ENCODE assay signal across 9 cellular contexts in the genomic region with DNA sequence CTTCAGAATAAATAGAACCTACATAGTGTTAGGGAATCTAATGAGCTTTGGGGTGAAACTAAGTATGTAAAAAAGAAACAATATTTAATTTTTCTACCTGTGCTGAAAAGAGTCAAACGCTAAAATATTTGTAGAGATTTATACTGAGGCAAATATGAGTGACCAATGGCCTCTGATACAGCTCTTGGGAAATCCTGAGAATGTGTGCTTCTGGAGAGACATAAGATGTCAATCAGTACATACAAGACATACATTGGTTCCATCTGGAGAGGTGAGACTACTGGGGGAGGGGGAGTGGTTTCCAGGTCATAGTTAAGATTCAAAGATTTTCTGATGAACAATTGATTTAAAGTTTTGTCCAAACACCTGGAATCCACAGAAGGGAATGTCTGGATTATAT. TPM values are rescaled to one million over a fixed set of nuclear protein-coding genes. Genes with fewer than 3 reads are reported as not detected.
DNase-seq lines count a peak whose midpoint lies in the region; FAIRE-seq and TF ChIP-seq lines count a peak whose summit lies in the region.
"Had no signal": no experiment of that assay in that cellular context is flagged by ENCODE, and none has a peak within 500 bp of the region (broad histone marks: within the 10 kb centered on the region; RNA-seq: fewer than 3 reads in every experiment).

No MANE protein-coding gene starts in this region.

- TF ChIP-seq CTCF in kidney epithelial cell (IDR thresholded peaks at IDR 0.05; ENCODE audit: insufficient read depth, low read length, poor library complexity, severe bottlenecking): no peak

- H3K36me3 ChIP-seq in kidney epithelial cell (ENCODE audit: control insufficient read depth, insufficient read depth, low read length) (no peaks in the 10 kb centered on the region), subcutaneous abdominal adipose tissue (ENCODE audit: control insufficient read depth in 5 of 5, insufficient read depth in 5 of 5, low read length in 5 of 5) (no peaks in the 10 kb centered on the region)
- H3K36me3 ChIP-seq: SJSA1 had no signal

- H3K4me3 ChIP-seq in kidney epithelial cell (ENCODE audit: low read depth, low read length) (peak overlapping the region; percentile 71), subcutaneous abdominal adipose tissue (ENCODE audit: low read depth in 1 of 5, low read length in 5 of 5) (peak overlapping the region in 4 of 5 donors; percentile 52 to 81 (median 78))

- H3K27ac Mint-ChIP-seq in T-helper 1 cell treated with Interleukin-12 subunit alpha and Interleukin-12 subunit beta and Interleukin-4 antibody, amounts not matched to agents 30 μg/mL and 1 μg/mL, for 36 hours: no peak overlapping the region
- no peak overlapping the region for H3K27ac Mint-ChIP-seq in activated T-helper 2 cell treated with anti-CD3 and anti-CD28 coated beads, Interferon-gamma antibody, Interleukin-2, Interleukin-4, amounts not matched to agents 10 μg/mL and 5 μg/mL and 100 μg/mL, durations not matched to agents 14 hours and 24 hours and 36 hours

- H3K9me3 Mint-ChIP-seq in T-helper 1 cell treated with Interleukin-12 subunit alpha and Interleukin-12 subunit beta and Interleukin-4 antibody, amounts not matched to agents 30 μg/mL and 1 μg/mL, for 36 hours: no peaks in the 10 kb centered on the region
- H3K9me3 Mint-ChIP-seq in activated T-helper 2 cell treated with anti-CD3 and anti-CD28 coated beads, Interferon-gamma antibody, Interleukin-2, Interleukin-4, amounts not matched to agents 10 μg/mL and 5 μg/mL and 100 μg/mL, durations not matched to agents 14 hours and 24 hours and 36 hours: no peaks in the 10 kb centered on the region

- H3K4me1 ChIP-seq in subcutaneous abdominal adipose tissue (ENCODE audit: control insufficient read depth in 5 of 5, insufficient read depth in 5 of 5, low read length in 5 of 5): peaks cover 0 to 32% (median 16%) of the 10 kb centered on the region in 5 donors

- TF ChIP-seq POLR2A in H54 (IDR thresholded peaks at IDR 0.05; ENCODE audit: low read depth, low read length): no peak

- no peak for DNase-seq in T-helper 1 cell
- no peak for DNase-seq in activated T-helper 2 cell treated with anti-CD3 and anti-CD28 coated beads, Interferon-gamma antibody, Interleukin-2, Interleukin-4, amounts not matched to agents 10 μg/mL and 5 μg/mL and 100 μg/mL, durations not matched to agents 14 hours and 24 hours and 36 hours (ENCODE audit: low spot score)
- DNase-seq in kidney epithelial cell (ENCODE audit: low read depth): no peak
- DNase-seq in NK-92 treated with Interleukin-12 subunit alpha and Interleukin-12 subunit beta, amount 100 ng/mL, for 24 hours (lab: John Stamatoyannopoulos, UW): no peak
- no peak for DNase-seq in DMS114 treated with DMSO at 0.1 percent for 48 hours (lab: John Stamatoyannopoulos, UW; ENCODE audit: unreplicated experiment)
- DNase-seq in H54 (ENCODE audit: insufficient read length, low spot score): no peak

- FAIRE-seq in H54 (lab: Jason Lieb, UNC): no peak

- peak overlapping the region; percentile 87 for H3K4me3 Mint-ChIP-seq in T-helper 1 cell treated with Interleukin-12 subunit alpha and Interleukin-12 subunit beta and Interleukin-4 antibody, amounts not matched to agents 30 μg/mL and 1 μg/mL, for 36 hours
- H3K4me3 Mint-ChIP-seq in activated T-helper 2 cell treated with anti-CD3 and anti-CD28 coated beads, Interferon-gamma antibody, Interleukin-2, Interleukin-4, amounts not matched to agents 10 μg/mL and 5 μg/mL and 100 μg/mL, durations not matched to agents 14 hours and 24 hours and 36 hours (ENCODE audit: low read depth): peak overlapping the region; percentile 85

- H3K27me3 ChIP-seq in kidney epithelial cell (ENCODE audit: control insufficient read depth, insufficient read depth, low read length): no peaks in the 10 kb centered on the region
- peaks cover 0 to 3% (median 0%) of the 10 kb centered on the region in 5 donors for H3K27me3 ChIP-seq in subcutaneous abdominal adipose tissue (ENCODE audit: control insufficient read depth in 5 of 5, insufficient read depth in 4 of 5, low read length in 5 of 5)

- H3K9me3 ChIP-seq in subcutaneous abdominal adipose tissue (ENCODE audit: control insufficient read depth in 5 of 5, low read length in 5 of 5): no peaks in the 10 kb centered on the region

- H3K27ac ChIP-seq in subcutaneous abdominal adipose tissue (ENCODE audit: low read depth, low read length): no peak overlapping the region
- H3K27ac ChIP-seq: SJSA1 had no signal

- intact Hi-C loops in activated T-helper 2 cell treated with anti-CD3 and anti-CD28 coated beads, Interferon-gamma antibody, Interleukin-2, Interleukin-4, amounts not matched to agents 10 μg/mL and 5 μg/mL and 100 μg/mL, durations not matched to agents 14 hours and 24 hours and 36 hours (cut with micrococcal nuclease): no loop called here

- peaks cover 12% of the 10 kb centered on the region for H3K4me1 Mint-ChIP-seq in T-helper 1 cell treated with Interleukin-12 subunit alpha and Interleukin-12 subunit beta and Interleukin-4 antibody, amounts not matched to agents 30 μg/mL and 1 μg/mL, for 36 hours (ENCODE audit: low read depth)
- peaks cover 16% of the 10 kb centered on the region for H3K4me1 Mint-ChIP-seq in activated T-helper 2 cell treated with anti-CD3 and anti-CD28 coated beads, Interferon-gamma antibody, Interleukin-2, Interleukin-4, amounts not matched to agents 10 μg/mL and 5 μg/mL and 100 μg/mL, durations not matched to agents 14 hours and 24 hours and 36 hours (ENCODE audit: low read depth)

- H3K36me3 Mint-ChIP-seq in T-helper 1 cell treated with Interleukin-12 subunit alpha and Interleukin-12 subunit beta and Interleukin-4 antibody, amounts not matched to agents 30 μg/mL and 1 μg/mL, for 36 hours (ENCODE audit: low read depth): peaks cover 1% of the 10 kb centered on the region
- H3K36me3 Mint-ChIP-seq in activated T-helper 2 cell treated with anti-CD3 and anti-CD28 coated beads, Interferon-gamma antibody, Interleukin-2, Interleukin-4, amounts not matched to agents 10 μg/mL and 5 μg/mL and 100 μg/mL, durations not matched to agents 14 hours and 24 hours and 36 hours (ENCODE audit: low read depth): no peaks in the 10 kb centered on the region

- peaks cover 42% of the 10 kb centered on the region for H3K27me3 Mint-ChIP-seq in T-helper 1 cell treated with Interleukin-12 subunit alpha and Interleukin-12 subunit beta and Interleukin-4 antibody, amounts not matched to agents 30 μg/mL and 1 μg/mL, for 36 hours (ENCODE audit: low read depth)
- H3K27me3 Mint-ChIP-seq in activated T-helper 2 cell treated with anti-CD3 and anti-CD28 coated beads, Interferon-gamma antibody, Interleukin-2, Interleukin-4, amounts not matched to agents 10 μg/mL and 5 μg/mL and 100 μg/mL, durations not matched to agents 14 hours and 24 hours and 36 hours (ENCODE audit: low read depth): peaks cover 35% of the 10 kb centered on the region

- H3K9ac ChIP-seq in subcutaneous abdominal adipose tissue (ENCODE audit: low read length in 5 of 5): peak overlapping the region in 4 of 5 donors; percentile 52 to 83 (median 74)

RNA-seq across cellular contexts. Expression of gene ASRGL1, which starts 1.0 kb away (rescaled TPM):
- 6.1 and 7.4 TPM in 2 replicates for total RNA-seq in activated T-helper 2 cell treated with anti-CD3 and anti-CD28 coated beads, Interferon-gamma antibody, Interleukin-2, Interleukin-4, amounts not matched to agents 10 μg/mL and 5 μg/mL and 100 μg/mL, durations not matched to agents 14 hours and 24 hours and 36 hours
- total RNA-seq in kidney epithelial cell: 20.3 and 21.7 TPM in 2 replicates

RNA-seq across cellular contexts. Expression of gene SCGB1D4, which starts 39.3 kb away (rescaled TPM):
- total RNA-seq in activated T-helper 2 cell treated with anti-CD3 and anti-CD28 coated beads, Interferon-gamma antibody, Interleukin-2, Interleukin-4, amounts not matched to agents 10 μg/mL and 5 μg/mL and 100 μg/mL, durations not matched to agents 14 hours and 24 hours and 36 hours: not detected in 2 replicates
- not detected in 2 replicates for total RNA-seq in kidney epithelial cell
- total RNA-seq: SJSA1 had no signal
